In genomic region chr12:106986625-106987389, GRCh38 we compare ENCODE assay signal across 1 cellular context.
A peak's percentile ranks its signal among the peaks of the same experiment; 100 is the strongest.
TF ChIP-seq lines count a peak whose summit lies in the region.

A gene with protein sequence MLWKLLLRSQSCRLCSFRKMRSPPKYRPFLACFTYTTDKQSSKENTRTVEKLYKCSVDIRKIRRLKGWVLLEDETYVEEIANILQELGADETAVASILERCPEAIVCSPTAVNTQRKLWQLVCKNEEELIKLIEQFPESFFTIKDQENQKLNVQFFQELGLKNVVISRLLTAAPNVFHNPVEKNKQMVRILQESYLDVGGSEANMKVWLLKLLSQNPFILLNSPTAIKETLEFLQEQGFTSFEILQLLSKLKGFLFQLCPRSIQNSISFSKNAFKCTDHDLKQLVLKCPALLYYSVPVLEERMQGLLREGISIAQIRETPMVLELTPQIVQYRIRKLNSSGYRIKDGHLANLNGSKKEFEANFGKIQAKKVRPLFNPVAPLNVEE (minus strand): TSS chr12:106987146. CDS start chr12:106978714, 8,432 bp downstream.

TF ChIP-seq in WTC11, 78 proteins besides CTCF, POLR2A, EP300 and RAD21 (continued from another document):
- TF ChIP-seq MXD4 (CRISPR knock-in tag; IDR thresholded peaks at IDR 0.05; ENCODE audit: borderline replicate concordance): no peak
- no peak for TF ChIP-seq ZBTB21 (CRISPR knock-in tag; IDR thresholded peaks at IDR 0.05; ENCODE audit: borderline replicate concordance)
- no peak for TF ChIP-seq RORB (CRISPR knock-in tag; IDR thresholded peaks at IDR 0.05)
- no peak for TF ChIP-seq USF2 (CRISPR knock-in tag; IDR thresholded peaks at IDR 0.05)
- TF ChIP-seq FOXK1 (CRISPR knock-in tag; IDR thresholded peaks at IDR 0.05): peak; percentile 63; the same call in 1 of the 2 replicates
- 0 out of 2 replicates have a peak, but pooled peaks have one; percentile 60 for TF ChIP-seq CREB1 (CRISPR knock-in tag; IDR thresholded peaks at IDR 0.05)
- TF ChIP-seq, protein P1, sequence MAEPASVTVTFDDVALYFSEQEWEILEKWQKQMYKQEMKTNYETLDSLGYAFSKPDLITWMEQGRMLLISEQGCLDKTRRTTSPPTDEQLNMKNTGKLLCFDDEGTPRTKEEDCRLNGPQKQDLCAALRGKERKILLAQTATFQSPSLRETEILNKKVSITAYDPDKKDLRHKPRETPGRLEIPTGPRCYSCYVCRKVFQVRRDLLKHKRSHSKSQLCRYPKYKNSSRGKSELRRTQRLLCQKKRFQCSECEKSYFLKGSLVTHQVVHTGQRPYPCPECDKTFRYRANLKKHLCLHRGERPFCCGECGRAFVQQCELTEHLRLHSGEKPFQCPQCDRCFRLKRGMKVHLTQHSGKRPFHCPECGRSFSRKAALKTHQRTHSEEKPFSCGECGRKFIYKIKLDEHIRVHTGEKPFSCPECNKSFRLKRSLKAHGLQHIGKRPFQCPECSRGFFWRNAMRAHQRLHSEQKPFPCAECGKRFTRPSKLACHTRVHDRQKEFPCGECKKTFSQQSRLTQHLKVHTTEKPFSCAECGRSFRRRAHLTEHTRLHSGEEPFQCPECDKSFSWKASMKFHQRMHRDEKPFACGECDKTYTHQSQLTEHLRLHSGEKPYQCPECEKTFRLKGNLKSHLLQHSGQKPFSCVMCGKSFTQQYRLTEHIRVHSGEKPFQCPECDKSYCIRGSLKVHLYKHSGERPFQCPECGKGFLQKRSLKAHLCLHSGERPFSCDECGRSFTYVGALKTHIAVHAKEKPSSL (CRISPR knock-in tag; conservative IDR thresholded peaks at IDR 0.05): no peak
- no peak for TF ChIP-seq SOX15 (CRISPR knock-in tag; IDR thresholded peaks at IDR 0.05)
- no peak for TF ChIP-seq TP53 (CRISPR knock-in tag; IDR thresholded peaks at IDR 0.05)
- peak; percentile 55 for TF ChIP-seq NFYB (CRISPR knock-in tag; conservative IDR thresholded peaks at IDR 0.05; ENCODE audit: low read depth)
- no peak for TF ChIP-seq ZNF396 (CRISPR knock-in tag; IDR thresholded peaks at IDR 0.05; ENCODE audit: borderline replicate concordance)
TF ChIP-seq in WTC11: peak in this region for 17.
